8 cellular contexts compared by ENCODE assay signal in genomic region chr16:1771072-1771863, GRCh38. TPM values are rescaled to one million over a fixed set of nuclear protein-coding genes. Genes with fewer than 3 reads are reported as not detected.
DNase-seq lines count a peak whose midpoint lies in the region; ATAC-seq, FAIRE-seq and TF ChIP-seq lines count a peak whose summit lies in the region.

Gene NME3, minus strand, starts transcription at chr16:1771543. Its CDS starts 9 bp downstream, at chr16:1771534.

- H3K27ac ChIP-seq in MM.1S (ENCODE audit: low read length) (peak within 1 kb of the TSS; percentile 90), kidney (ENCODE audit: low read depth in 2 of 2, low read length in 2 of 2) (no peak within 1 kb of the TSS)

- intact Hi-C loops in kidney (cut with DNase I): no loop called here

- peak; percentile 95 for DNase-seq in GM13977 (ENCODE audit: low spot score)
- peak; percentile 69 for DNase-seq in MM.1S
- peak; percentile 60 for DNase-seq in activated CD4-positive, alpha-beta T cell treated with anti-CD3 and anti-CD28 coated beads for 1 hour
- DNase-seq in cerebellum (ENCODE audit: low spot score): peak; percentile 82
- peak; percentile 93 for DNase-seq in kidney
- peak; percentile 62 to 75 for DNase-seq in stimulated activated CD4-positive, alpha-beta T cell treated with anti-CD3 and anti-CD28 coated beads, Interleukin-15, amount 100 ng/mL, for 1 hour (ENCODE audit: low read depth in 1 of 2, low spot score in 1 of 2)
- DNase-seq in H4 (ENCODE audit: low spot score): no peak

- peaks cover 13% of the 10 kb centered on the region for H3F3A ChIP-seq in MM.1S (ENCODE audit: insufficient read depth, low read length)

- H3K4me3 ChIP-seq in MM.1S (ENCODE audit: low read length) (peak within 1 kb of the TSS; percentile 96), kidney (ENCODE audit: low read length in 2 of 2) (peak within 1 kb of the TSS; percentile 76 to 81)

- in situ Hi-C loops in GM13977 (cut with MboI; ENCODE audit: low pct_unique_long_range_greater_than_20kb, low sequenced_read_pairs, unreplicated experiment): no loop called here

- ATAC-seq in GM19452 (IDR thresholded peaks at IDR 0.05; ENCODE audit: unreplicated experiment): no peak

- H3K27me3 ChIP-seq in MM.1S (replicated peaks; ENCODE audit: insufficient read depth, low read length): no peaks in the 10 kb centered on the region

- H3K36me3 ChIP-seq in MM.1S (replicated peaks; ENCODE audit: insufficient read depth, low read length) (no peaks in the 10 kb centered on the region), kidney (ENCODE audit: control insufficient read depth in 1 of 2, insufficient read depth in 2 of 2, low read length in 2 of 2) (peaks cover 3 to 4% of the 10 kb centered on the region in 2 donors)

- no peak for FAIRE-seq in kidney (lab: Jason Lieb, UNC)

- H3K9me3 ChIP-seq in MM.1S (replicated peaks; ENCODE audit: insufficient read depth, low read length) (no peaks in the 10 kb centered on the region), kidney (ENCODE audit: control insufficient read depth in 1 of 2, low read length in 2 of 2) (no peaks in the 10 kb centered on the region)

- H3K4me2 ChIP-seq in MM.1S (ENCODE audit: low read depth, low read length): peak within 1 kb of the TSS; percentile 94

- no peaks in the 10 kb centered on the region for H3K9me2 ChIP-seq in MM.1S (replicated peaks; ENCODE audit: insufficient read depth, low read length)

- peak within 1 kb of the TSS; percentile 81 for H2AFZ ChIP-seq in MM.1S (ENCODE audit: low read length)

- peak within 1 kb of the TSS; percentile 98 for H3K9ac ChIP-seq in MM.1S (ENCODE audit: low read length)
- H3K9ac ChIP-seq in kidney (ENCODE audit: low read length in 2 of 2): peak within 1 kb of the TSS; percentile 22 to 55

- H3K4me1 ChIP-seq in MM.1S (ENCODE audit: low read length): 0 out of 2 replicates have a peak, but pooled peaks cover 3% of the 10 kb centered on the region
- peaks cover 6 to 24% of the 10 kb centered on the region in 2 donors for H3K4me1 ChIP-seq in kidney (ENCODE audit: control insufficient read depth in 1 of 2, insufficient read depth in 1 of 2, low read depth in 1 of 2, low read length in 2 of 2)

- H4K20me1 ChIP-seq in MM.1S (ENCODE audit: insufficient read depth, low read length): no peaks in the 10 kb centered on the region

- no peak for TF ChIP-seq CTCF in GM13977 (IDR thresholded peaks at IDR 0.05; ENCODE audit: extremely low read depth, insufficient read depth, missing control alignments)
- no peak for TF ChIP-seq CTCF in MM.1S (IDR thresholded peaks at IDR 0.05; ENCODE audit: low read length)
- TF ChIP-seq CTCF in kidney (IDR thresholded peaks at IDR 0.05; ENCODE audit: borderline replicate concordance, extremely low read depth, insufficient read depth): no peak

- peaks cover 45% of the 10 kb centered on the region for H3K79me2 ChIP-seq in MM.1S (ENCODE audit: low read length)

RNA-seq across cellular contexts. Expression of gene NME3, which starts in this region (rescaled TPM):
- 16.3 TPM for total RNA-seq in cerebellum
- 70.8 TPM for total RNA-seq in kidney
- 123 TPM for polyA plus RNA-seq in kidney (ENCODE audit: insufficient read depth, low read depth, low replicate concordance)
- total RNA-seq in H4 (2014; rRNA removed; shearing (Covaris generic)): 0.50 TPM in 1 of 2 replicates, not detected in the other

Comparison
In these comparisons a context has a peak if more than half of its experiments do, and no peak if none do; other contexts are left out.
1. RNA of gene NME3 (total RNA-seq): 70.8 TPM in kidney (single experiment) and 16.3 TPM in cerebellum (single experiment); 0.50 TPM in H4; every median in the first group is over 10 times any median in the second.